9 cellular contexts compared by ENCODE assay signal in genomic region chr1:8031176-8031785, GRCh38. TPM values are rescaled to one million over a fixed set of nuclear protein-coding genes. Genes with fewer than 3 reads are reported as not detected.
DNase-seq lines count a peak whose midpoint lies in the region; ATAC-seq and TF ChIP-seq lines count a peak whose summit lies in the region.
"Had no signal": no experiment of that assay in that cellular context is flagged by ENCODE, and none has a peak within 500 bp of the region (broad histone marks: within the 10 kb centered on the region; RNA-seq: fewer than 3 reads in every experiment).

No MANE protein-coding gene starts in this region.

- peaks cover 23% of the 10 kb centered on the region for H3K27me3 Mint-ChIP-seq in activated T-helper 2 cell treated with anti-CD3 and anti-CD28 coated beads, Interferon-gamma antibody, Interleukin-2, Interleukin-4, amounts not matched to agents 10 μg/mL and 5 μg/mL and 100 μg/mL, durations not matched to agents 14 hours and 24 hours and 36 hours (ENCODE audit: low read depth)
- peaks cover 24% of the 10 kb centered on the region for H3K27me3 Mint-ChIP-seq in stimulated activated naive CD8-positive, alpha-beta T cell treated with anti-CD3 and anti-CD28 coated beads, Interleukin-15, amount 100 ng/mL, for 72 hours

- no peak overlapping the region for H3K4me2 ChIP-seq in smooth muscle cell

- H3K27me3 ChIP-seq in Peyer's patch (no peaks in the 10 kb centered on the region), smooth muscle cell (ENCODE audit: low read depth) (no peaks in the 10 kb centered on the region)

- H3K4me1 ChIP-seq in Peyer's patch (peaks cover 0 to 23% (median 5%) of the 10 kb centered on the region in 4 donors), smooth muscle cell (ENCODE audit: low read depth) (peaks cover 27% of the 10 kb centered on the region)

- no peak overlapping the region for H3K27ac Mint-ChIP-seq in activated T-helper 2 cell treated with anti-CD3 and anti-CD28 coated beads, Interferon-gamma antibody, Interleukin-2, Interleukin-4, amounts not matched to agents 10 μg/mL and 5 μg/mL and 100 μg/mL, durations not matched to agents 14 hours and 24 hours and 36 hours
- no peak overlapping the region for H3K27ac Mint-ChIP-seq in stimulated activated naive CD8-positive, alpha-beta T cell treated with anti-CD3 and anti-CD28 coated beads, Interleukin-15, amount 100 ng/mL, for 72 hours

- peaks cover 5% of the 10 kb centered on the region for H3K4me1 Mint-ChIP-seq in activated T-helper 2 cell treated with anti-CD3 and anti-CD28 coated beads, Interferon-gamma antibody, Interleukin-2, Interleukin-4, amounts not matched to agents 10 μg/mL and 5 μg/mL and 100 μg/mL, durations not matched to agents 14 hours and 24 hours and 36 hours (ENCODE audit: low read depth)
- peaks cover 9% of the 10 kb centered on the region for H3K4me1 Mint-ChIP-seq in stimulated activated naive CD8-positive, alpha-beta T cell treated with anti-CD3 and anti-CD28 coated beads, Interleukin-15, amount 100 ng/mL, for 72 hours

- H4K20me1 ChIP-seq in smooth muscle cell (ENCODE audit: low read depth): no peaks in the 10 kb centered on the region

- H2AFZ ChIP-seq in smooth muscle cell (ENCODE audit: low read depth): no peak overlapping the region

- no peak overlapping the region for H3K9ac ChIP-seq in smooth muscle cell (ENCODE audit: low read depth)

- TF ChIP-seq CTCF in AG10803 (conservative IDR thresholded peaks at IDR 0.05; ENCODE audit: low read length) (peak; percentile 64), GM12872 (IDR thresholded peaks at IDR 0.05; ENCODE audit: insufficient read depth, low read depth, low read length) (0 out of 3 replicates have a peak, but pooled peaks have one; percentile 23), Peyer's patch (IDR thresholded peaks at IDR 0.05) (peak in 5 of 6 experiments; percentile 55 to 77 (median 73)), smooth muscle cell (IDR thresholded peaks at IDR 0.05; ENCODE audit: borderline replicate concordance, insufficient read depth, poor library complexity, severe bottlenecking) (peak; percentile 82)

- TF ChIP-seq POLR2A in Peyer's patch (IDR thresholded peaks at IDR 0.05) (no peak), erythroblast (IDR thresholded peaks at IDR 0.05; ENCODE audit: low read length) (no peak)

- no peaks in the 10 kb centered on the region for H3K9me3 Mint-ChIP-seq in activated T-helper 2 cell treated with anti-CD3 and anti-CD28 coated beads, Interferon-gamma antibody, Interleukin-2, Interleukin-4, amounts not matched to agents 10 μg/mL and 5 μg/mL and 100 μg/mL, durations not matched to agents 14 hours and 24 hours and 36 hours
- H3K9me3 Mint-ChIP-seq in stimulated activated naive CD8-positive, alpha-beta T cell treated with anti-CD3 and anti-CD28 coated beads, Interleukin-15, amount 100 ng/mL, for 72 hours: no peaks in the 10 kb centered on the region

- ATAC-seq in HG02981 (IDR thresholded peaks at IDR 0.05; ENCODE audit: unreplicated experiment): no peak
- no peak for ATAC-seq in stimulated activated naive CD8-positive, alpha-beta T cell treated with anti-CD3 and anti-CD28 coated beads, Interleukin-15, amount 100 ng/mL, for 72 hours

- H3F3A ChIP-seq in smooth muscle cell (ENCODE audit: low read depth): peaks cover 15% of the 10 kb centered on the region

- DNase-seq in AG10803 (ENCODE audit: low read depth): peak; percentile 66
- DNase-seq in Peyer's patch: no peak
- DNase-seq in erythroblast (lab: John Stamatoyannopoulos, UW): peak; percentile 33 to 45
- no peak for DNase-seq in smooth muscle cell (lab: John Stamatoyannopoulos, UW; ENCODE audit: unreplicated experiment)
- DNase-seq in activated T-helper 2 cell treated with anti-CD3 and anti-CD28 coated beads, Interferon-gamma antibody, Interleukin-2, Interleukin-4, amounts not matched to agents 10 μg/mL and 5 μg/mL and 100 μg/mL, durations not matched to agents 14 hours and 24 hours and 36 hours (ENCODE audit: low spot score): no peak
- no peak for DNase-seq in stimulated activated naive CD8-positive, alpha-beta T cell treated with anti-CD3 and anti-CD28 coated beads, Interleukin-15, amount 100 ng/mL, for 72 hours

- H3K79me2 ChIP-seq in smooth muscle cell (ENCODE audit: low read depth): no peaks in the 10 kb centered on the region

- no peak overlapping the region for H3K4me3 Mint-ChIP-seq in activated T-helper 2 cell treated with anti-CD3 and anti-CD28 coated beads, Interferon-gamma antibody, Interleukin-2, Interleukin-4, amounts not matched to agents 10 μg/mL and 5 μg/mL and 100 μg/mL, durations not matched to agents 14 hours and 24 hours and 36 hours (ENCODE audit: low read depth)
- no peak overlapping the region for H3K4me3 Mint-ChIP-seq in stimulated activated naive CD8-positive, alpha-beta T cell treated with anti-CD3 and anti-CD28 coated beads, Interleukin-15, amount 100 ng/mL, for 72 hours

- H3K36me3 ChIP-seq in Peyer's patch: no peaks in the 10 kb centered on the region
- H3K36me3 ChIP-seq in smooth muscle cell (ENCODE audit: low read depth): no peaks in the 10 kb centered on the region

- no peaks in the 10 kb centered on the region for H3K36me3 Mint-ChIP-seq in activated T-helper 2 cell treated with anti-CD3 and anti-CD28 coated beads, Interferon-gamma antibody, Interleukin-2, Interleukin-4, amounts not matched to agents 10 μg/mL and 5 μg/mL and 100 μg/mL, durations not matched to agents 14 hours and 24 hours and 36 hours (ENCODE audit: low read depth)

- no peaks in the 10 kb centered on the region for H3K9me3 ChIP-seq in Peyer's patch
- no peaks in the 10 kb centered on the region for H3K9me3 ChIP-seq in smooth muscle cell (replicated peaks; ENCODE audit: low read depth)

- intact Hi-C loops in activated T-helper 2 cell treated with anti-CD3 and anti-CD28 coated beads, Interferon-gamma antibody, Interleukin-2, Interleukin-4, amounts not matched to agents 10 μg/mL and 5 μg/mL and 100 μg/mL, durations not matched to agents 14 hours and 24 hours and 36 hours (cut with micrococcal nuclease): no loop called here

- H3K27ac ChIP-seq in Peyer's patch (no peak overlapping the region), smooth muscle cell (ENCODE audit: low read depth) (peak overlapping the region; percentile 60)
- H3K27ac ChIP-seq: HL-60 had no signal

- H3K4me3 ChIP-seq in AG10803 (ENCODE audit: low read length): no peak overlapping the region
- no peak overlapping the region for H3K4me3 ChIP-seq in Peyer's patch
- no peak overlapping the region for H3K4me3 ChIP-seq in smooth muscle cell

- WGBS in smooth muscle cell (ENCODE audit: low lambda C conversion rate): 92% methylated on average over 9 of the region's 9 CpGs

RNA-seq across cellular contexts. Expression of gene ERRFI1, which starts 5.2 kb away (rescaled TPM):
- total RNA-seq in Peyer's patch (10 to 100 TPM; 26.4 to 96.8 (median 61.2) TPM), smooth muscle cell (172 and 184 TPM in 2 replicates)
- 81.6 and 90.9 TPM in 2 replicates for polyA plus RNA-seq in smooth muscle cell
- 3.1 and 3.8 TPM in 2 replicates for total RNA-seq in activated T-helper 2 cell treated with anti-CD3 and anti-CD28 coated beads, Interferon-gamma antibody, Interleukin-2, Interleukin-4, amounts not matched to agents 10 μg/mL and 5 μg/mL and 100 μg/mL, durations not matched to agents 14 hours and 24 hours and 36 hours

Comparison
In these comparisons a context has a peak if more than half of its experiments do, and no peak if none do; other contexts are left out.
1. DNase-seq: peak in AG10803 (single experiment) and erythroblast (2 of 2); none in Peyer's patch (0 of 3), smooth muscle cell (single experiment), activated T-helper 2 cell treated with anti-CD3 and anti-CD28 coated beads, Interferon-gamma antibody, Interleukin-2, Interleukin-4, amounts not matched to agents 10 μg/mL and 5 μg/mL and 100 μg/mL, durations not matched to agents 14 hours and 24 hours and 36 hours (single experiment) and stimulated activated naive CD8-positive, alpha-beta T cell treated with anti-CD3 and anti-CD28 coated beads, Interleukin-15, amount 100 ng/mL, for 72 hours (0 of 2).
2. CTCF ChIP-seq: peak in every context shown above with its lines; median percentile 82 in smooth muscle cell; 73 in Peyer's patch; 64 in AG10803; 23 in GM12872.